1 cellular context compared by ENCODE assay signal in the genomic region with DNA sequence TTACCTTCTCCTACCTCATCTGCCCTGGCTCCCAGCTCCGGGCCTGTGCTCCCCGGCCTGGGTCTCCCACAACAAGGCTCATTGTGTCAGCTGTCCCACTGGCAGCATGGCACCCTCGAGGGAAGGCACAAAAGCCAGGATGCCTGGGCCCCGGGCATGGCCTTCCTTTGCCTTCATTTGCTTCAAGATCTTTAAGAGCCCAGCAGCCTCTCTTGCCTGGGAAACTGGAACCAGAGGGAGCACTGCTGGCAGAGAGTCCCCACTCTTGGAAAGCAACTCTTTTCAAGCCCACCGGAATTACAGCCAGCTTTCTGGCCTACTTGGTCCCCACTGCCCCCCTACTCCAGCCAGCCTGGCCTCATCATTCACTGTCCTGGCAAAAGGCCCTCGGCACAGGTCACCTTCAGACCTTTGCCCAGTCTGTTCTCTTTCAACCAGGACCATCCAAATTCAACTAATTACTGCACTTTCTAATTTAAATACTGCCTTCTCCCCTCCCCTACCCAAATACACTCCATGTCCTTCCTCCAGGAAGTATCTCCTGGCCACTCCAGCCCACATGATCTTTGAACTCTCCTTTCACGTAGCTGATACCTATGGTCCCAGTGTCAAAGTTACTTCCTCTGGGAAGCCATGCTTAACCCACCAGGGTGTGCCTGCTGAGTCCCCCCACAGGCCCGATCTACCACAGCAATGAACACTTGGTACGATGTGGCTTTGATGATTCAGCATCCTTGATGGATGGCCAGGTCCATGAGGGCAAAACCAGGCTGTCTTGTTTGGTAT.
TF ChIP-seq lines count a peak whose summit lies in the region.

No MANE protein-coding gene starts in this region.

TF ChIP-seq in HepG2, 621 proteins besides CTCF, POLR2A, EP300 and RAD21 (continued from another document):
- TF ChIP-seq, protein P1, sequence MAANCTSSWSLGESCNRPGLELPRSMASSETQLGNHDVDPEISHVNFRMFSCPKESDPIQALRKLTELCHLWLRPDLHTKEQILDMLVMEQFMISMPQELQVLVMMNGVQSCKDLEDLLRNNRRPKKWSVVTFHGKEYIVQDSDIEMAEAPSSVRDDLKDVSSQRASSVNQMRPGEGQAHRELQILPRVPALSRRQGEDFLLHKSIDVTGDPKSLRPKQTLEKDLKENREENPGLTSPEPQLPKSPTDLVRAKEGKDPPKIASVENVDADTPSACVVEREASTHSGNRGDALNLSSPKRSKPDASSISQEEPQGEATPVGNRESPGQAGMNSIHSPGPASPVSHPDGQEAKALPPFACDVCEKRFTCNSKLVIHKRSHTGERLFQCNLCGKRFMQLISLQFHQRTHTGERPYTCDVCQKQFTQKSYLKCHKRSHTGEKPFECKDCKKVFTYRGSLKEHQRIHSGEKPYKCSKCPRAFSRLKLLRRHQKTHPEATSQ (CRISPR knock-in tag; IDR thresholded peaks at IDR 0.05; ENCODE audit: borderline replicate concordance): no peak
- TF ChIP-seq NONO (IDR thresholded peaks at IDR 0.05): no peak
- TF ChIP-seq NONO (CRISPR knock-in tag; conservative IDR thresholded peaks at IDR 0.05): 0 out of 2 replicates have a peak, but pooled peaks have one; percentile 36
- no peak for TF ChIP-seq PTBP1 (IDR thresholded peaks at IDR 0.05; ENCODE audit: low read depth, low read length, poor library complexity, severe bottlenecking)
